Comparison of ENCODE assay signal across 9 cellular contexts in genomic region chr9:31394040-31394473, GRCh38.
A peak's percentile ranks its signal among the peaks of the same experiment; 100 is the strongest.
DNase-seq lines count a peak whose midpoint lies in the region; ATAC-seq and TF ChIP-seq lines count a peak whose summit lies in the region.
"Had no signal": no experiment of that assay in that cellular context is flagged by ENCODE, and none has a peak within 500 bp of the region (broad histone marks: within the 10 kb centered on the region; RNA-seq: fewer than 3 reads in every experiment).

No MANE protein-coding gene starts in this region.

- H3K27me3 Mint-ChIP-seq in activated CD4-positive, alpha-beta T cell treated with anti-CD3 and anti-CD28 coated beads, Interleukin-2, amount 10 ng/mL, durations not matched to agents 24 days and 14 days = no peaks in the 10 kb centered on the region

- no peak for TF ChIP-seq CTCF in GM10248 (IDR thresholded peaks at IDR 0.05; ENCODE audit: control extremely low read depth, extremely low read depth, low read depth, missing control alignments)

- CTCF ChIA-PET in GM10248 (lab: Yijun Ruan, JAX) = no interaction called here

- POLR2A ChIA-PET in GM10248 (lab: Yijun Ruan, JAX) = no interaction called here

- no peaks in the 10 kb centered on the region for H3K27me3 ChIP-seq in HAP-1 (ENCODE audit: low read depth)
- H3K27me3 ChIP-seq: BLaER1 had no signal

- peaks cover 7% of the 10 kb centered on the region for H3K4me1 Mint-ChIP-seq in activated CD4-positive, alpha-beta T cell treated with anti-CD3 and anti-CD28 coated beads, Interleukin-2, amount 10 ng/mL, durations not matched to agents 24 days and 14 days

- DNase-seq in GM10248 (ENCODE audit: extremely low spot score) (peak; percentile 14), HAP-1 (ENCODE audit: low spot score in 2 of 2) (peak; percentile 10 to 64), NCI-H2029 treated with DMSO at 0.1 percent for 48 hours (lab: John Stamatoyannopoulos, UW) (peak; percentile 57), epithelial cell of prostate (ENCODE audit: low read depth, low spot score) (peak; percentile 79), anterior cingulate cortex (lab: John Stamatoyannopoulos, UW) (no peak), activated T-cell treated with anti-CD3 and anti-CD28 coated beads for 4 hours (no peak)
- DNase-seq in stimulated activated naive CD8-positive, alpha-beta T cell treated with anti-CD3 and anti-CD28 coated beads, Interleukin-15, Interleukin-2, amounts not matched to agents 100 U/mL and 50 U/mL, for 24 hours = no peak
- DNase-seq in activated CD4-positive, alpha-beta T cell treated with anti-CD3 and anti-CD28 coated beads, Interleukin-2, amount 10 ng/mL, durations not matched to agents 24 days and 14 days = no peak

- no peak overlapping the region for H3K4me3 Mint-ChIP-seq in activated CD4-positive, alpha-beta T cell treated with anti-CD3 and anti-CD28 coated beads, Interleukin-2, amount 10 ng/mL, durations not matched to agents 24 days and 14 days

- H3K9me3 Mint-ChIP-seq in activated CD4-positive, alpha-beta T cell treated with anti-CD3 and anti-CD28 coated beads, Interleukin-2, amount 10 ng/mL, durations not matched to agents 24 days and 14 days = no peaks in the 10 kb centered on the region

- no peak overlapping the region for H3K4me3 ChIP-seq in HAP-1
- H3K4me3 ChIP-seq: BLaER1 had no signal

- no peaks in the 10 kb centered on the region for H3K36me3 ChIP-seq in HAP-1 (replicated peaks)
- H3K36me3 ChIP-seq: BLaER1 had no signal

- no peak for ATAC-seq in stimulated activated naive CD8-positive, alpha-beta T cell treated with anti-CD3 and anti-CD28 coated beads, Interleukin-15, Interleukin-2, amounts not matched to agents 100 U/mL and 50 U/mL, for 24 hours

- intact Hi-C loops in activated CD4-positive, alpha-beta T cell treated with anti-CD3 and anti-CD28 coated beads, Interleukin-2, amount 10 ng/mL, durations not matched to agents 24 days and 14 days (cut with micrococcal nuclease) = no loop called here

- no peaks in the 10 kb centered on the region for H3K9me3 ChIP-seq in HAP-1
- H3K9me3 ChIP-seq: BLaER1 had no signal

- in situ Hi-C loops in HAP-1 (cut with MboI; ENCODE audit: low sequenced_read_pairs) = no loop called here

- H3K4me1 ChIP-seq in HAP-1 = peaks cover 6% of the 10 kb centered on the region; the same call in 1 of the 2 replicates

- H3K27ac Mint-ChIP-seq in activated CD4-positive, alpha-beta T cell treated with anti-CD3 and anti-CD28 coated beads, Interleukin-2, amount 10 ng/mL, durations not matched to agents 24 days and 14 days = no peak overlapping the region

- H3K27ac ChIP-seq in epithelial cell of prostate = peak overlapping the region; percentile 37
- H3K27ac ChIP-seq: BLaER1 had no signal

- no peaks in the 10 kb centered on the region for H3K36me3 Mint-ChIP-seq in activated CD4-positive, alpha-beta T cell treated with anti-CD3 and anti-CD28 coated beads, Interleukin-2, amount 10 ng/mL, durations not matched to agents 24 days and 14 days (ENCODE audit: low read depth)

Comparison
In these comparisons a context has a peak if more than half of its experiments do, and no peak if none do; other contexts are left out.
1. DNase-seq: peak in GM10248 (single experiment), HAP-1 (2 of 2), NCI-H2029 treated with DMSO at 0.1 percent for 48 hours (single experiment) and epithelial cell of prostate (single experiment); none in stimulated activated naive CD8-positive, alpha-beta T cell treated with anti-CD3 and anti-CD28 coated beads, Interleukin-15, Interleukin-2, amounts not matched to agents 100 U/mL and 50 U/mL, for 24 hours (single experiment), anterior cingulate cortex (0 of 58), activated T-cell treated with anti-CD3 and anti-CD28 coated beads for 4 hours (single experiment) and activated CD4-positive, alpha-beta T cell treated with anti-CD3 and anti-CD28 coated beads, Interleukin-2, amount 10 ng/mL, durations not matched to agents 24 days and 14 days (single experiment).